In genomic region chr5:57177479-57178156, GRCh38 we compare ENCODE assay signal across 9 cellular contexts. TPM values are rescaled to one million over a fixed set of nuclear protein-coding genes. Genes with fewer than 3 reads are reported as not detected.
DNase-seq lines count a peak whose midpoint lies in the region; ATAC-seq, FAIRE-seq and TF ChIP-seq lines count a peak whose summit lies in the region.
"Had no signal": no experiment of that assay in that cellular context is flagged by ENCODE, and none has a peak within 500 bp of the region (broad histone marks: within the 10 kb centered on the region; RNA-seq: fewer than 3 reads in every experiment).

No MANE protein-coding gene starts in this region.

- peaks cover 53% of the 10 kb centered on the region for H3K4me1 Mint-ChIP-seq in T-helper 1 cell treated with Interleukin-12 subunit alpha and Interleukin-12 subunit beta and Interleukin-4 antibody, amounts not matched to agents 30 μg/mL and 1 μg/mL, for 36 hours (ENCODE audit: low read depth)
- peaks cover 74% of the 10 kb centered on the region for H3K4me1 Mint-ChIP-seq in activated T-helper 1 cell treated with anti-CD3 and anti-CD28 coated beads, Interleukin-12 subunit alpha, Interleukin-12 subunit beta, Interleukin-2, Interleukin-4 antibody, amounts not matched to agents 30 ng/mL and 10 ng/mL and 1 ng/mL, durations not matched to agents 14 hours and 24 hours and 36 hours (ENCODE audit: low read depth)

- H3K9me1 ChIP-seq in keratinocyte (ENCODE audit: control insufficient read depth, extremely low read depth, insufficient read depth, low read length), result no peaks in the 10 kb centered on the region

- H3K9ac ChIP-seq in keratinocyte (ENCODE audit: control insufficient read depth, extremely low read depth, insufficient read depth, low read length) (peak overlapping the region; percentile 100), stomach smooth muscle (ENCODE audit: low read length in 2 of 2) (no peak overlapping the region)

- peaks cover 51% of the 10 kb centered on the region for H3K36me3 Mint-ChIP-seq in T-helper 1 cell treated with Interleukin-12 subunit alpha and Interleukin-12 subunit beta and Interleukin-4 antibody, amounts not matched to agents 30 μg/mL and 1 μg/mL, for 36 hours (ENCODE audit: low read depth)
- H3K36me3 Mint-ChIP-seq in activated T-helper 1 cell treated with anti-CD3 and anti-CD28 coated beads, Interleukin-12 subunit alpha, Interleukin-12 subunit beta, Interleukin-2, Interleukin-4 antibody, amounts not matched to agents 30 ng/mL and 10 ng/mL and 1 ng/mL, durations not matched to agents 14 hours and 24 hours and 36 hours (ENCODE audit: low read depth), result peaks cover 47% of the 10 kb centered on the region

- no peaks in the 10 kb centered on the region for H3K9me3 ChIP-seq in keratinocyte (ENCODE audit: control insufficient read depth, low read depth, low read length)
- H3K9me3 ChIP-seq in stomach smooth muscle (ENCODE audit: control insufficient read depth in 2 of 2, low read length in 2 of 2), result no peaks in the 10 kb centered on the region

- no peaks in the 10 kb centered on the region for H3K27me3 Mint-ChIP-seq in T-helper 1 cell treated with Interleukin-12 subunit alpha and Interleukin-12 subunit beta and Interleukin-4 antibody, amounts not matched to agents 30 μg/mL and 1 μg/mL, for 36 hours (ENCODE audit: low read depth)
- no peaks in the 10 kb centered on the region for H3K27me3 Mint-ChIP-seq in activated T-helper 1 cell treated with anti-CD3 and anti-CD28 coated beads, Interleukin-12 subunit alpha, Interleukin-12 subunit beta, Interleukin-2, Interleukin-4 antibody, amounts not matched to agents 30 ng/mL and 10 ng/mL and 1 ng/mL, durations not matched to agents 14 hours and 24 hours and 36 hours (ENCODE audit: insufficient read depth)

- H3K9me3 Mint-ChIP-seq in T-helper 1 cell treated with Interleukin-12 subunit alpha and Interleukin-12 subunit beta and Interleukin-4 antibody, amounts not matched to agents 30 μg/mL and 1 μg/mL, for 36 hours, result no peaks in the 10 kb centered on the region
- H3K9me3 Mint-ChIP-seq in activated T-helper 1 cell treated with anti-CD3 and anti-CD28 coated beads, Interleukin-12 subunit alpha, Interleukin-12 subunit beta, Interleukin-2, Interleukin-4 antibody, amounts not matched to agents 30 ng/mL and 10 ng/mL and 1 ng/mL, durations not matched to agents 14 hours and 24 hours and 36 hours, result no peaks in the 10 kb centered on the region

- peak overlapping the region; percentile 86 for H3K4me2 ChIP-seq in keratinocyte (ENCODE audit: control insufficient read depth, extremely low read depth, insufficient read depth, low read depth, low read length)

- H3K4me1 ChIP-seq in keratinocyte (ENCODE audit: control insufficient read depth, extremely low read depth, insufficient read depth, low read length) (peaks cover 19% of the 10 kb centered on the region), stomach smooth muscle (ENCODE audit: control insufficient read depth, insufficient read depth, low read length) (peaks cover 16% of the 10 kb centered on the region)

- H3K27ac ChIP-seq in keratinocyte (ENCODE audit: control insufficient read depth, insufficient read depth, low read length) (peak overlapping the region; percentile 92), stomach smooth muscle (ENCODE audit: low read length) (no peak overlapping the region)

- intact Hi-C loops in activated T-helper 1 cell treated with anti-CD3 and anti-CD28 coated beads, Interleukin-12 subunit alpha, Interleukin-12 subunit beta, Interleukin-2, Interleukin-4 antibody, amounts not matched to agents 30 ng/mL and 10 ng/mL and 1 ng/mL, durations not matched to agents 14 hours and 24 hours and 36 hours (cut with micrococcal nuclease), result loop anchor here (5.0 to 10.0 kb wide), 5 partner anchors 483 to 1977 kb away; no protein-coding TSS in a partner anchor

- peaks cover 18% of the 10 kb centered on the region for H4K20me1 ChIP-seq in keratinocyte (ENCODE audit: control insufficient read depth, extremely low read depth, insufficient read depth, low read length)

- dilution Hi-C loops in keratinocyte (cut with MboI; ENCODE audit: extremely low pct_ligation_motif_present, low sequenced_read_pairs), result no loop called here

- DNase-seq in T-helper 1 cell (no peak), keratinocyte (ENCODE audit: low read depth, low spot score) (no peak), NCI-H1694 treated with DMSO at 0.1 percent for 48 hours (lab: John Stamatoyannopoulos, UW) (no peak), NCI-H526 treated with DMSO at 0.1 percent for 48 hours (lab: John Stamatoyannopoulos, UW) (no peak)
- no peak for DNase-seq in activated T-helper 1 cell treated with anti-CD3 and anti-CD28 coated beads, Interleukin-12 subunit alpha, Interleukin-12 subunit beta, Interleukin-2, Interleukin-4 antibody, amounts not matched to agents 30 ng/mL and 10 ng/mL and 1 ng/mL, durations not matched to agents 14 hours and 24 hours and 36 hours (ENCODE audit: low spot score)
- DNase-seq: NCI-H2029 had no signal

- no peak overlapping the region for H2AFZ ChIP-seq in keratinocyte (ENCODE audit: control insufficient read depth, low read length)

- FAIRE-seq in keratinocyte (lab: Jason Lieb, UNC), result no peak

- peak overlapping the region; percentile 34 to 83 (median 69) for H3K4me3 ChIP-seq in keratinocyte (ENCODE audit: control insufficient read depth in 2 of 3, extremely low read depth in 1 of 3, insufficient read depth in 2 of 3, low read depth in 1 of 3, low read length in 3 of 3)
- peak overlapping the region; percentile 91 to 96 for H3K4me3 ChIP-seq in stomach smooth muscle (ENCODE audit: low read length in 2 of 2)

- H3K36me3 ChIP-seq in keratinocyte (ENCODE audit: control insufficient read depth in 2 of 2, extremely low read depth in 1 of 2, insufficient read depth in 2 of 2, low read length in 2 of 2) (peaks cover 0 to 4% of the 10 kb centered on the region in 2 experiments), stomach smooth muscle (ENCODE audit: control insufficient read depth in 2 of 2, insufficient read depth in 2 of 2, low read length in 2 of 2) (no peaks in the 10 kb centered on the region)

- peaks cover 87% of the 10 kb centered on the region for H3K79me2 ChIP-seq in keratinocyte (ENCODE audit: control insufficient read depth, insufficient read depth, low read length)

- TF ChIP-seq CTCF in keratinocyte (optimal IDR thresholded peaks at IDR 0.05 in 1 of 3, IDR thresholded peaks at IDR 0.05 in 1 of 3, conservative IDR thresholded peaks at IDR 0.05 in 1 of 3; ENCODE audit: extremely low read depth in 1 of 3, insufficient read depth in 2 of 3, low read length in 3 of 3), result no peak

- no peak for ATAC-seq in GM18909 (IDR thresholded peaks at IDR 0.05; ENCODE audit: poor library complexity, unreplicated experiment)

- peak overlapping the region; percentile 70 for H3K27ac Mint-ChIP-seq in T-helper 1 cell treated with Interleukin-12 subunit alpha and Interleukin-12 subunit beta and Interleukin-4 antibody, amounts not matched to agents 30 μg/mL and 1 μg/mL, for 36 hours
- peak overlapping the region; percentile 40 for H3K27ac Mint-ChIP-seq in activated T-helper 1 cell treated with anti-CD3 and anti-CD28 coated beads, Interleukin-12 subunit alpha, Interleukin-12 subunit beta, Interleukin-2, Interleukin-4 antibody, amounts not matched to agents 30 ng/mL and 10 ng/mL and 1 ng/mL, durations not matched to agents 14 hours and 24 hours and 36 hours

- H3K4me3 Mint-ChIP-seq in T-helper 1 cell treated with Interleukin-12 subunit alpha and Interleukin-12 subunit beta and Interleukin-4 antibody, amounts not matched to agents 30 μg/mL and 1 μg/mL, for 36 hours, result peak overlapping the region; percentile 99
- peak overlapping the region; percentile 96 for H3K4me3 Mint-ChIP-seq in activated T-helper 1 cell treated with anti-CD3 and anti-CD28 coated beads, Interleukin-12 subunit alpha, Interleukin-12 subunit beta, Interleukin-2, Interleukin-4 antibody, amounts not matched to agents 30 ng/mL and 10 ng/mL and 1 ng/mL, durations not matched to agents 14 hours and 24 hours and 36 hours

- H3K27me3 ChIP-seq in keratinocyte (ENCODE audit: control insufficient read depth, extremely low read depth, insufficient read depth, low read length), result no peaks in the 10 kb centered on the region
- H3K27me3 ChIP-seq in stomach smooth muscle (ENCODE audit: control insufficient read depth in 1 of 2, insufficient read depth in 2 of 2, low read length in 2 of 2), result no peaks in the 10 kb centered on the region

RNA-seq across cellular contexts. Expression of gene GPBP1, which starts 3.8 kb away (rescaled TPM):
- 94.6 and 106 TPM in 2 replicates for total RNA-seq in activated T-helper 1 cell treated with anti-CD3 and anti-CD28 coated beads, Interleukin-12 subunit alpha, Interleukin-12 subunit beta, Interleukin-2, Interleukin-4 antibody, amounts not matched to agents 30 ng/mL and 10 ng/mL and 1 ng/mL, durations not matched to agents 14 hours and 24 hours and 36 hours
- 23.4 to 44.1 TPM (median 25.1 TPM) in 3 replicates for polyA plus RNA-seq in keratinocyte
- 91.0 TPM for polyA plus RNA-seq in keratinocyte (2011; ENCODE audit: low read depth)
- 16.8 and 30.4 TPM in 2 replicates for polyA plus RNA-seq in keratinocyte (2011; cell fraction: cytosol; rRNA removed)
- polyA plus RNA-seq in keratinocyte (2011; cell fraction: nucleus; rRNA removed), result 36.2 and 50.2 TPM in 2 replicates
- 26.1 and 46.3 TPM in 2 replicates for polyA plus RNA-seq in keratinocyte (2012; ENCODE audit: low replicate concordance)
- 3.2 to 26.6 TPM (median 10.3 TPM) in 3 replicates for polyA minus RNA-seq in keratinocyte
- 12.5 TPM for polyA minus RNA-seq in keratinocyte (2011; cell fraction: cytosol; rRNA and poly(A)+ RNA removed)
- polyA minus RNA-seq in keratinocyte (2011; cell fraction: nucleus; rRNA and poly(A)+ RNA removed), result 19.0 and 39.9 TPM in 2 replicates
